ENCODE assay signal across 21 cellular contexts in genomic region chr4:143339497-143339896, GRCh38. TPM values are rescaled to one million over a fixed set of nuclear protein-coding genes. Genes with fewer than 3 reads are reported as not detected.
DNase-seq lines count a peak whose midpoint lies in the region; ATAC-seq and TF ChIP-seq lines count a peak whose summit lies in the region.
"Had no signal": no experiment of that assay in that cellular context is flagged by ENCODE, and none has a peak within 500 bp of the region (broad histone marks: within the 10 kb centered on the region; RNA-seq: fewer than 3 reads in every experiment).

No MANE protein-coding gene starts in this region.

- in situ Hi-C loops in gastrocnemius medialis (cut with MboI; ENCODE audit: low sequenced_read_pairs in 4 of 4), result loop anchor here in 2 of 4 donors (5.0 to 25.0 kb wide), 2 partner anchors 43 to 148 kb away; no protein-coding TSS in a partner anchor

- peaks cover 9% of the 10 kb centered on the region; the same call in 1 of the 2 replicates for H3K36me3 ChIP-seq in BLaER1
- H3K36me3 ChIP-seq in gastroesophageal sphincter, result no peaks in the 10 kb centered on the region
- no peaks in the 10 kb centered on the region for H3K36me3 ChIP-seq in gastrocnemius medialis
- H3K36me3 ChIP-seq: adrenal gland had no signal

- no peaks in the 10 kb centered on the region for H3K27me3 ChIP-seq in BLaER1
- H3K27me3 ChIP-seq in gastroesophageal sphincter, result no peaks in the 10 kb centered on the region
- H3K27me3 ChIP-seq in gastrocnemius medialis, result no peaks in the 10 kb centered on the region
- H3K27me3 ChIP-seq: adrenal gland had no signal

- no peak for ATAC-seq in gastroesophageal sphincter
- no peak for ATAC-seq in gastrocnemius medialis
- ATAC-seq: stimulated activated naive CD8-positive, alpha-beta T cell treated with anti-CD3 and anti-CD28 coated beads, Interleukin-15, amount 100 ng/mL, for 72 hours had no signal

- TF ChIP-seq POLR2A in gastroesophageal sphincter (IDR thresholded peaks at IDR 0.05), result no peak
- TF ChIP-seq POLR2A in gastrocnemius medialis (IDR thresholded peaks at IDR 0.05), result no peak
- TF ChIP-seq POLR2A in erythroblast (IDR thresholded peaks at IDR 0.05; ENCODE audit: low read length), result no peak

- H3K27ac ChIP-seq in BLaER1 (no peak overlapping the region), gastroesophageal sphincter (peak overlapping the region in 2 of 4 donors; percentile 11 to 99), gastrocnemius medialis (peak overlapping the region; percentile 96 to 99 (median 98))
- H3K27ac ChIP-seq: adrenal gland had no signal

- H3K4me2 ChIP-seq in BLaER1, result peak overlapping the region; percentile 87

- TF ChIP-seq EP300 in gastroesophageal sphincter (IDR thresholded peaks at IDR 0.05), result no peak

- no peaks in the 10 kb centered on the region for H3K9me3 ChIP-seq in BLaER1
- H3K9me3 ChIP-seq in gastroesophageal sphincter, result no peaks in the 10 kb centered on the region
- H3K9me3 ChIP-seq in gastrocnemius medialis, result no peaks in the 10 kb centered on the region
- H3K9me3 ChIP-seq: adrenal gland had no signal

- H3K9ac ChIP-seq in BLaER1, result no peak overlapping the region

- intact Hi-C loops in gastrocnemius medialis (cut with DNase I; ENCODE audit: low total_unique reads), result loop anchor here (5.0 to 10.0 kb wide), 2 partner anchors 137 to 145 kb away; no protein-coding TSS in a partner anchor

- H3K4me1 ChIP-seq in BLaER1 (peaks cover 48% of the 10 kb centered on the region), gastroesophageal sphincter (peaks cover 11 to 25% (median 12%) of the 10 kb centered on the region in 3 donors), gastrocnemius medialis (peaks cover 40 to 47% of the 10 kb centered on the region in 2 donors)

- DNase-seq in NAMALWA (ENCODE audit: low spot score), result peak; percentile 38
- no peak for DNase-seq in gastrocnemius medialis
- DNase-seq in kidney glomerular epithelial cell (lab: John Stamatoyannopoulos, UW), result no peak
- no peak for DNase-seq in activated CD4-positive, CD25-positive, alpha-beta regulatory T cell treated with anti-CD3 and anti-CD28 coated beads, Interleukin-2, amount 50 U/mL, for 72 hours
- DNase-seq in effector CD4-positive, alpha-beta T cell, result no peak
- DNase-seq in erythroblast (lab: John Stamatoyannopoulos, UW), result no peak
- DNase-seq: activated B cell treated with CpG ODN at 0.5 μM for 24 hours; activated T-cell treated with anti-CD3 and anti-CD28 coated beads, Interleukin-2, amount 50 U/mL, for 24 hours; adrenal gland; CD4-positive, CD25-positive, alpha-beta regulatory T cell; dermis blood vessel endothelial cell; DMS 273 treated with DMSO at 0.1 percent for 48 hours; foreskin fibroblast; mammary epithelial cell; NCI-H146; NCI-H524; occipital lobe; stimulated activated CD4-positive, alpha-beta T cell treated with anti-CD3 and anti-CD28 coated beads, Interleukin-12 subunit alpha, Interleukin-12 subunit beta, amount 100 ng/mL, for 4 hours; stimulated activated naive CD8-positive, alpha-beta T cell treated with anti-CD3 and anti-CD28 coated beads, Interleukin-15, amount 100 ng/mL, for 72 hours had no signal

- TF ChIP-seq CTCF in gastroesophageal sphincter (IDR thresholded peaks at IDR 0.05) (no peak), gastrocnemius medialis (IDR thresholded peaks at IDR 0.05 in 4 of 5, conservative IDR thresholded peaks at IDR 0.05 in 1 of 5) (no peak)

- H4K20me1 ChIP-seq in BLaER1, result peaks cover 76% of the 10 kb centered on the region

- peak overlapping the region; percentile 94 for H3K4me3 ChIP-seq in BLaER1
- peak overlapping the region; percentile 10 to 89 for H3K4me3 ChIP-seq in gastroesophageal sphincter
- no peak overlapping the region for H3K4me3 ChIP-seq in gastrocnemius medialis

- WGBS in gastroesophageal sphincter (ENCODE audit: low coverage in 1 of 2), 2 donors, result 34 to 35% methylated on average over 2 of the region's 2 CpGs

RNA-seq across cellular contexts. Expression of gene GAB1, which starts 2.8 kb away (rescaled TPM):
- total RNA-seq in gastroesophageal sphincter (100 to 1,000 TPM; 102 to 129 (median 118) TPM), gastrocnemius medialis (10 to 100 TPM; 11.4 to 27.9 (median 26.6) TPM)

Comparison
In these comparisons a context has a peak if more than half of its experiments do, and no peak if none do; other contexts are left out.
1. H3K4me3 ChIP-seq: peak in BLaER1 (single experiment) and gastroesophageal sphincter (2 of 2); none in gastrocnemius medialis (0 of 4).